Comparison of ENCODE assay signal across 14 cellular contexts in the genomic region with DNA sequence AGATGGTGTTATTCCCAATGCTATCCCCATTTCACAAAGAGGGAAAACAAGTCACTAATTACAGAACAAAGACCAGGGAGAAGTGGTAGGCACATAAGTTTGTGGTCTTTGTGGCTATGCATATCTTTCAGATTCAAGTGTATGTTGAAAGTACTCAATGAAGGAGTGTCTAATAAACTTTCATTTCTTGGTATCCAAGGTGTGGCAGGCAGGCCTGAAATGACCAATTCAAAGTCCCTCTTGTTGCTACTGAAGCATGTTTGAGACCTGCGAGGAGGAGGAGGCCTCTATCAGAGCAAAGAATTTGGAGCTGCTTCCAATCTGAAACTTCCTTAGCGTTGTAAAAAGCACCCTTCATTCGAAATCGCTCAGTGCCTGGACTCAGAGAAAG.
DNase-seq lines count a peak whose midpoint lies in the region; ATAC-seq and TF ChIP-seq lines count a peak whose summit lies in the region.
"Had no signal": no experiment of that assay in that cellular context is flagged by ENCODE, and none has a peak within 500 bp of the region (broad histone marks: within the 10 kb centered on the region; RNA-seq: fewer than 3 reads in every experiment).

No MANE protein-coding gene starts in this region.

- peak overlapping the region; percentile 60 for H3K27ac ChIP-seq in HUES64 (ENCODE audit: low read depth, low read length)
- peak overlapping the region in 3 of 4 donors; percentile 76 to 81 (median 77) for H3K27ac ChIP-seq in gastroesophageal sphincter
- H3K27ac ChIP-seq in gastrocnemius medialis, result peak overlapping the region in 2 of 4 donors; percentile 33 to 35
- H3K27ac ChIP-seq in MM.1S (ENCODE audit: low read length), result no peak overlapping the region

- no peak overlapping the region for H3K4me3 Mint-ChIP-seq in Calu3 (ENCODE audit: low read depth, unreplicated experiment)

- in situ Hi-C loops in gastrocnemius medialis (cut with MboI; ENCODE audit: low sequenced_read_pairs in 4 of 4), result no loop called here

- no peaks in the 10 kb centered on the region for H3K9me2 ChIP-seq in MM.1S (replicated peaks; ENCODE audit: insufficient read depth, low read length)

- CTCF ChIA-PET in Calu3 (lab: Charles Lee), result no interaction called here

- H3K4me3 ChIP-seq in GM12865 (ENCODE audit: low read depth, low read length), result no peak overlapping the region
- H3K4me3 ChIP-seq in HUES64 (ENCODE audit: low read length), result peak overlapping the region; percentile 24
- peak overlapping the region in 1 of 2 donors; percentile 35 for H3K4me3 ChIP-seq in gastroesophageal sphincter
- peak overlapping the region in 3 of 4 donors; percentile 4 to 25 (median 12) for H3K4me3 ChIP-seq in gastrocnemius medialis
- H3K4me3 ChIP-seq in MM.1S (ENCODE audit: low read length), result no peak overlapping the region

- 16% methylated on average over 4 of the region's 4 CpGs for WGBS in HUES64
- WGBS in gastroesophageal sphincter (ENCODE audit: low coverage in 1 of 2), 2 donors, result 19 to 38% methylated on average over 2 to 3 of the region's 4 CpGs

- H3K27me3 Mint-ChIP-seq in Calu3 (ENCODE audit: unreplicated experiment), result no peaks in the 10 kb centered on the region

- no peak overlapping the region for H2AFZ ChIP-seq in MM.1S (ENCODE audit: low read length)

- H3K4me1 ChIP-seq in HUES64 (ENCODE audit: insufficient read depth, low read length) (peaks cover 59% of the 10 kb centered on the region), gastroesophageal sphincter (peaks cover 0 to 47% (median 17%) of the 10 kb centered on the region in 3 donors), gastrocnemius medialis (peaks cover 18 to 32% of the 10 kb centered on the region in 2 donors), MM.1S (ENCODE audit: low read length) (no peaks in the 10 kb centered on the region)

- ATAC-seq in gastroesophageal sphincter, result no peak
- ATAC-seq in gastrocnemius medialis, result no peak
- ATAC-seq: SK-N-SH treated with all-trans-retinoic acid at 6 μM for 48 hours had no signal

- no peaks in the 10 kb centered on the region for H3F3A ChIP-seq in MM.1S (ENCODE audit: insufficient read depth, low read length)

- DNase-seq in GM12865 (ENCODE audit: low read depth), result peak; percentile 54
- DNase-seq in gastrocnemius medialis, result no peak
- DNase-seq in MM.1S, result no peak
- no peak for DNase-seq in Calu3
- no peak for DNase-seq in SW 1271 (lab: John Stamatoyannopoulos, UW)
- DNase-seq in NCI-H1436 (lab: John Stamatoyannopoulos, UW), result no peak
- DNase-seq: activated CD4-positive, alpha-beta T cell treated with anti-CD3 and anti-CD28 coated beads for 48 hours; activated naive CD4-positive, alpha-beta T cell; GF-D8; NCI-H1417 treated with DMSO at 0.1 percent for 48 hours; NCI-H526 treated with DMSO at 0.1 percent for 48 hours had no signal

- no peaks in the 10 kb centered on the region for H3K79me2 ChIP-seq in MM.1S (ENCODE audit: low read length)

- H3K27me3 ChIP-seq in HUES64 (ENCODE audit: insufficient read depth, low read length), result no peaks in the 10 kb centered on the region
- no peaks in the 10 kb centered on the region for H3K27me3 ChIP-seq in gastroesophageal sphincter
- H3K27me3 ChIP-seq in gastrocnemius medialis, result no peaks in the 10 kb centered on the region
- no peaks in the 10 kb centered on the region for H3K27me3 ChIP-seq in MM.1S (replicated peaks; ENCODE audit: insufficient read depth, low read length)

- TF ChIP-seq CTCF in GM12865 (IDR thresholded peaks at IDR 0.05; ENCODE audit: insufficient read depth, low read depth, low read length, missing control alignments) (no peak), gastroesophageal sphincter (IDR thresholded peaks at IDR 0.05) (no peak), gastrocnemius medialis (IDR thresholded peaks at IDR 0.05 in 4 of 5, conservative IDR thresholded peaks at IDR 0.05 in 1 of 5) (no peak), MM.1S (IDR thresholded peaks at IDR 0.05; ENCODE audit: low read length) (no peak), Calu3 (IDR thresholded peaks at IDR 0.05; ENCODE audit: unreplicated experiment) (no peak)

- H3K9me3 ChIP-seq in HUES64 (ENCODE audit: insufficient read depth, low read depth, low read length) (no peaks in the 10 kb centered on the region), gastroesophageal sphincter (no peaks in the 10 kb centered on the region), gastrocnemius medialis (no peaks in the 10 kb centered on the region), MM.1S (replicated peaks; ENCODE audit: insufficient read depth, low read length) (no peaks in the 10 kb centered on the region)

- no TSS peak for BruUV-seq in Calu3 (replicated peaks; lab: Mats Ljungman, UMichigan)

- H3K36me3 ChIP-seq in HUES64 (ENCODE audit: insufficient read depth, low read length) (no peaks in the 10 kb centered on the region), gastroesophageal sphincter (no peaks in the 10 kb centered on the region), gastrocnemius medialis (no peaks in the 10 kb centered on the region), MM.1S (replicated peaks; ENCODE audit: insufficient read depth, low read length) (no peaks in the 10 kb centered on the region)

- H3K27ac Mint-ChIP-seq in Calu3 (ENCODE audit: unreplicated experiment), result no peak overlapping the region

- no peaks in the 10 kb centered on the region for H4K20me1 ChIP-seq in MM.1S (ENCODE audit: insufficient read depth, low read length)

- no peaks in the 10 kb centered on the region for H3K9me3 Mint-ChIP-seq in Calu3 (ENCODE audit: low read depth, unreplicated experiment)

- no peaks in the 10 kb centered on the region for H3K36me3 Mint-ChIP-seq in Calu3 (ENCODE audit: insufficient read depth, unreplicated experiment)

- H3K4me2 ChIP-seq in MM.1S (ENCODE audit: low read depth, low read length), result no peak overlapping the region

- TF ChIP-seq EP300 in gastroesophageal sphincter (IDR thresholded peaks at IDR 0.05), result no peak

- H3K9ac ChIP-seq in HUES64 (ENCODE audit: low read depth, low read length) (no peak overlapping the region), MM.1S (ENCODE audit: low read length) (no peak overlapping the region)

- TF ChIP-seq POLR2A in gastroesophageal sphincter (IDR thresholded peaks at IDR 0.05) (no peak), gastrocnemius medialis (IDR thresholded peaks at IDR 0.05) (no peak)

- no peaks in the 10 kb centered on the region for H3K4me1 Mint-ChIP-seq in Calu3 (ENCODE audit: low read depth, unreplicated experiment)

- intact Hi-C loops in gastrocnemius medialis (cut with DNase I; ENCODE audit: low total_unique reads) (loop anchor here (5.0 kb wide), 1 partner anchor 59 kb away; the partner anchor contains the start of gene KLF7), Calu3 (cut with micrococcal nuclease; ENCODE audit: unreplicated experiment) (no loop called here)

Comparison
In these comparisons a context has a peak if more than half of its experiments do, and no peak if none do; other contexts are left out.
1. H3K4me3 ChIP-seq: peak in HUES64 (single experiment) and gastrocnemius medialis (3 of 4); none in GM12865 (single experiment) and MM.1S (single experiment).